Comparison of ENCODE assay signal across 1 cellular context in genomic region chr19:45100202-45100600, GRCh38.
TF ChIP-seq lines count a peak whose summit lies in the region.

No MANE protein-coding gene starts in this region.

TF ChIP-seq in GM23338, 12 proteins besides CTCF, POLR2A, EP300 and RAD21 (continued from another document):
- no peak for TF ChIP-seq REST (IDR thresholded peaks at IDR 0.05; ENCODE audit: unreplicated experiment)
- no peak for TF ChIP-seq ZNF331 (CRISPR knock-in tag; IDR thresholded peaks at IDR 0.05; ENCODE audit: low read depth)
- TF ChIP-seq NANOG (IDR thresholded peaks at IDR 0.05; ENCODE audit: borderline replicate concordance) = no peak
- no peak for TF ChIP-seq ZNF462 (CRISPR knock-in tag; IDR thresholded peaks at IDR 0.05)
- no peak for TF ChIP-seq ETS1 (IDR thresholded peaks at IDR 0.05)
